Comparison of ENCODE assay signal across 8 cellular contexts in the genomic region with DNA sequence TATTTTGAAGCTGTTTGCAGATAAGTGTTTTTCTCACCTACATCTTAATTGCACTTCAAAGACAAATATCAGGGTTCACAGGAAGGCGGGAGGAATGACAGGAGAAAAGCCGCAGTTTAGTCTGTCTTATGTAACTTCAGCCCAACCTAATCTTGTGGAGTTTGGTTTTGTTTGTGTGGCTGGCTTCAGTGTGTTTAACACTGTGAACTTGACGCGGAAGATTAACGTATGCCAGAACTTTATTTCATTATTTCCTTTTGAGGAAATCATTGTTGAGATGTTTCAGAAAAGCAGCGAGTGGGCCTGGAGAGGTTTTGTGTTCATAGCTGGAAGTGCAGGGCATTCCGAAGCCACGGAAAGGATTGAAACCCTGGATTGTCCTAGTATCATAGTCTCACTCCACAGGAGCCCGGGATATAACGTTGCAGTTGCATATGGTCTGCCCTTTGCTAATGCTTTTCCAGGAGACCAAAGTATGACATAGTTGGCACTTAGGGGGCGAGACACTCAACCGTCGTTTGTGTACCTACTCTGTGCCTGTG. TPM values are rescaled to one million over a fixed set of nuclear protein-coding genes. Genes with fewer than 3 reads are reported as not detected.
A peak's percentile ranks its signal among the peaks of the same experiment; 100 is the strongest.
DNase-seq lines count a peak whose midpoint lies in the region; ATAC-seq and TF ChIP-seq lines count a peak whose summit lies in the region.

No MANE protein-coding gene starts in this region.

- H3K27ac Mint-ChIP-seq in neural crest cell (ENCODE audit: unreplicated experiment) = no peak overlapping the region

- peak overlapping the region; percentile 76; the same call in 1 of the 2 replicates for H3K4me2 ChIP-seq in OCI-LY1 (ENCODE audit: low read length)

- 0 out of 2 replicates have a peak, but pooled peaks cover 3% of the 10 kb centered on the region for H3F3A ChIP-seq in OCI-LY1 (ENCODE audit: insufficient read depth, low read length)

- peaks cover 20% of the 10 kb centered on the region for H3K4me1 ChIP-seq in OCI-LY1 (ENCODE audit: insufficient read depth, low read length, severe bottlenecking)

- no peaks in the 10 kb centered on the region for H3K79me2 ChIP-seq in OCI-LY1 (ENCODE audit: insufficient read depth, low read length)

- no peak overlapping the region for H3K9ac ChIP-seq in OCI-LY1 (ENCODE audit: low read length)

- ATAC-seq in HG03135 (IDR thresholded peaks at IDR 0.05; ENCODE audit: unreplicated experiment) (no peak), omental fat pad (ENCODE audit: low FRiP score) (no peak)

- H3K9me3 Mint-ChIP-seq in neural crest cell = no peaks in the 10 kb centered on the region

- no peaks in the 10 kb centered on the region for H3K36me3 Mint-ChIP-seq in neural crest cell (ENCODE audit: low read depth)

- H3K4me3 ChIP-seq in OCI-LY1 (ENCODE audit: low read depth, low read length, poor library complexity, severe bottlenecking) (peak overlapping the region; percentile 72), epithelial cell of proximal tubule (ENCODE audit: low read depth, low read length) (peak overlapping the region; percentile 80)

- H3K4me1 Mint-ChIP-seq in neural crest cell = peaks cover 29% of the 10 kb centered on the region

- H3K36me3 ChIP-seq in OCI-LY1 (ENCODE audit: insufficient read depth, low read length) = no peaks in the 10 kb centered on the region

- H3K4me3 Mint-ChIP-seq in neural crest cell = peak overlapping the region; percentile 93

- H2AFZ ChIP-seq in OCI-LY1 (ENCODE audit: low read length) = no peak overlapping the region

- no peaks in the 10 kb centered on the region for H3K9me2 ChIP-seq in OCI-LY1 (ENCODE audit: low read depth, low read length)

- DNase-seq in SHP77 (lab: John Stamatoyannopoulos, UW) = peak; percentile 50 to 51
- no peak for DNase-seq in SHP77 treated with DMSO at 0.1 percent for 48 hours (lab: John Stamatoyannopoulos, UW)
- DNase-seq in epithelial cell of proximal tubule (ENCODE audit: low read depth) = no peak
- no peak for DNase-seq in neural crest cell (ENCODE audit: low read depth, low spot score)
- no peak for DNase-seq in omental fat pad (ENCODE audit: low spot score)
- DNase-seq in NCI-H446 treated with DMSO at 0.1 percent for 48 hours (lab: John Stamatoyannopoulos, UW) = no peak

- peaks cover 14% of the 10 kb centered on the region for H3K27me3 Mint-ChIP-seq in neural crest cell (ENCODE audit: low read depth)

- no peaks in the 10 kb centered on the region for H3K27me3 ChIP-seq in OCI-LY1 (ENCODE audit: insufficient read depth, low read length)

- H3K9me3 ChIP-seq in OCI-LY1 (ENCODE audit: low read length) = no peaks in the 10 kb centered on the region

- H4K20me1 ChIP-seq in OCI-LY1 (ENCODE audit: insufficient read depth, low read length) = no peaks in the 10 kb centered on the region

- no peak overlapping the region for H3K27ac ChIP-seq in OCI-LY1 (ENCODE audit: low read depth, low read length, poor library complexity, severe bottlenecking)

- TF ChIP-seq CTCF in OCI-LY1 (IDR thresholded peaks at IDR 0.05; ENCODE audit: low read length) (no peak), epithelial cell of proximal tubule (conservative IDR thresholded peaks at IDR 0.05; ENCODE audit: low read depth, low read length) (peak; percentile 13), neural crest cell (conservative IDR thresholded peaks at IDR 0.05) (peak; percentile 30), omental fat pad (IDR thresholded peaks at IDR 0.05) (no peak)

RNA-seq across cellular contexts. Expression of gene PELI2, which starts 2.0 kb away (rescaled TPM):
- total RNA-seq in epithelial cell of proximal tubule (4.2 and 6.6 TPM in 2 replicates), neural crest cell (16.2 and 19.3 TPM in 2 replicates), omental fat pad (10 to 100 TPM in 2 of 4 donors, 1 to 10 TPM in 2; 8.2 to 27.0 (median 10.1) TPM)

Comparison
In these comparisons a context has a peak if more than half of its experiments do, and no peak if none do; other contexts are left out.
1. DNase-seq: peak in SHP77 (2 of 2); none in SHP77 treated with DMSO at 0.1 percent for 48 hours (single experiment), epithelial cell of proximal tubule (single experiment), neural crest cell (single experiment), omental fat pad (single experiment) and NCI-H446 treated with DMSO at 0.1 percent for 48 hours (single experiment).
2. CTCF ChIP-seq: peak in epithelial cell of proximal tubule (single experiment) and neural crest cell (single experiment); none in OCI-LY1 (single experiment) and omental fat pad (0 of 3).